Comparison of ENCODE assay signal across 24 cellular contexts in the genomic region with DNA sequence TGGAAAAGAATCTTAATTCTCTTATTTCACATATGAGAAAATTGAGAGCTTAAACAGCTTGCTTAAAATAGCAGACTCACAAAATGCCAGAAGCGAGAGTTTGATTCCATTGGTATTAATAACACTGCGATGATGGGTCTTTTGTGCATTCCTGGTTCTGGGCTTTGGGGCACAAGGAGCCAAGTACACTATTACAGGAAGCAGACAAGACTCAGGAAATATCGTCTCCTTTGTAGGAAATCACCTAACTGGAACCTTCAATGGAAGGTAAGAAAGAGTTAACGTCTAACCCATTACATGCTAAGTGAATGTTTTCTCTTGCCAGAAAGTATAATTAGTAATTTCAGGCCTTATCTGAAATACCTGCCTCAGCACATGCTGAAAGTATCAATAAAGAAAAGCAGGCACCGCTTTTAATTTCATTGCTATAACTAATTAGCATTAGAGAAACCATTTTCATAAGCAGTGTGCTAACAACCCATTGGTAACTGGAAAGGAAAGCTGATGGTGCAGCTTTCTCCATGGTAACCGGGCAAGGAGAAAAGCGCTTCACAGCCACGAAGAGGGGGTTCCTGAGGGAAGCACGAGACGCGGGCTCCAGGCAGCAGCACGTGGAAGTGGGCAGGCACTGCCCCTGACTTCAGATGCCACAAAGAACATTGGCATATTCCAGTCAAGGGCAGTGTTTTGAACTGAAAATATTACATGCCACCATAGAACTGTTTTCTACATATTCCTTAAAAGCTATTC.
DNase-seq lines count a peak whose midpoint lies in the region; ATAC-seq lines count a peak whose summit lies in the region.
"Had no signal": no experiment of that assay in that cellular context is flagged by ENCODE, and none has a peak within 500 bp of the region (broad histone marks: within the 10 kb centered on the region; RNA-seq: fewer than 3 reads in every experiment).

No MANE protein-coding gene starts in this region.

- H2BK15ac ChIP-seq in mesendoderm (replicated peaks; ENCODE audit: low read depth) = no peak overlapping the region

- DNase-seq in Ammon's horn (ENCODE audit: low spot score) (peak; percentile 58), caudate nucleus (lab: John Stamatoyannopoulos, UW) (peak in 15 of 61 donors; percentile 2 to 47 (median 17)), kidney glomerular epithelial cell (lab: John Stamatoyannopoulos, UW) (peak; percentile 6), renal cortical epithelial cell (ENCODE audit: low read depth) (peak; percentile 66), mesendoderm (no peak)
- DNase-seq: 8988T, ACHN, Calu3, DND-41, MV-4-11, NCI-H1105 treated with DMSO at 0.1 percent for 48 hours, NCI-H146, NCI-H1930, NCI-H446 treated with DMSO at 0.1 percent for 48 hours, NCI-H526, NCI-H82, PC-9, SJCRH30 had no signal

- no peaks in the 10 kb centered on the region for H3K27me3 ChIP-seq in mesendoderm (ENCODE audit: insufficient read depth, low read length, poor library complexity)
- H3K27me3 ChIP-seq: SJCRH30 had no signal

- H3K4me3 ChIP-seq in mesendoderm (ENCODE audit: low read length) = no peak overlapping the region
- H3K4me3 ChIP-seq: K562, PC-9, SJCRH30 had no signal

- no peak overlapping the region for H4K8ac ChIP-seq in mesendoderm (ENCODE audit: low read depth, low read length)

- H2BK5ac ChIP-seq in mesendoderm (ENCODE audit: low read length) = no peak overlapping the region

- H3K18ac ChIP-seq in mesendoderm (ENCODE audit: low read length) = no peak overlapping the region

- H3K23ac ChIP-seq in mesendoderm (ENCODE audit: low read length) = no peak overlapping the region

- H3K4me2 ChIP-seq in mesendoderm (ENCODE audit: low read length) = no peak overlapping the region
- H3K4me2 ChIP-seq: PC-9 had no signal

- no CpG with 5 or more reads among the region's 12 CpGs for WGBS in mesendoderm (ENCODE audit: extremely low coverage, insufficient coverage, low lambda C conversion rate)

- no peak overlapping the region for H2AK5ac ChIP-seq in mesendoderm (ENCODE audit: low read length)

- no peak overlapping the region for H3K56ac ChIP-seq in mesendoderm (ENCODE audit: low read length)

- H4K5ac ChIP-seq in mesendoderm (ENCODE audit: low read length) = no peak overlapping the region

- H3K4ac ChIP-seq in mesendoderm (ENCODE audit: low read depth, low read length) = no peak overlapping the region

- ATAC-seq in HG02798 (IDR thresholded peaks at IDR 0.05; ENCODE audit: poor library complexity, unreplicated experiment) (no peak), HG02852 (IDR thresholded peaks at IDR 0.05; ENCODE audit: unreplicated experiment) (no peak), HG03442 (IDR thresholded peaks at IDR 0.05; ENCODE audit: unreplicated experiment) (no peak)
- ATAC-seq: HCT116, K562, Right ventricle myocardium inferior had no signal

- H3K4me1 ChIP-seq in mesendoderm (ENCODE audit: control insufficient read depth, low read depth, low read length) = no peaks in the 10 kb centered on the region

- no peaks in the 10 kb centered on the region for H3K36me3 ChIP-seq in mesendoderm (ENCODE audit: control insufficient read depth, insufficient read depth, low read length)
- H3K36me3 ChIP-seq: SJCRH30 had no signal

- H3K9ac ChIP-seq in mesendoderm (ENCODE audit: low read length) = no peak overlapping the region

- H3K79me1 ChIP-seq in mesendoderm (ENCODE audit: low read length) = no peaks in the 10 kb centered on the region

- no peaks in the 10 kb centered on the region for H3K79me2 ChIP-seq in mesendoderm (ENCODE audit: control insufficient read depth, insufficient read depth, low read length)

- H3K27ac ChIP-seq in caudate nucleus (ENCODE audit: low read depth, low read length) = peak overlapping the region; percentile 8
- H3K27ac ChIP-seq in mesendoderm (ENCODE audit: low read depth, low read length) = no peak overlapping the region
- H3K27ac ChIP-seq: PC-9, SJCRH30 had no signal

- H2BK120ac ChIP-seq in mesendoderm (ENCODE audit: low read depth, low read length) = no peak overlapping the region
